40 cellular contexts compared by ENCODE assay signal in the genomic region with DNA sequence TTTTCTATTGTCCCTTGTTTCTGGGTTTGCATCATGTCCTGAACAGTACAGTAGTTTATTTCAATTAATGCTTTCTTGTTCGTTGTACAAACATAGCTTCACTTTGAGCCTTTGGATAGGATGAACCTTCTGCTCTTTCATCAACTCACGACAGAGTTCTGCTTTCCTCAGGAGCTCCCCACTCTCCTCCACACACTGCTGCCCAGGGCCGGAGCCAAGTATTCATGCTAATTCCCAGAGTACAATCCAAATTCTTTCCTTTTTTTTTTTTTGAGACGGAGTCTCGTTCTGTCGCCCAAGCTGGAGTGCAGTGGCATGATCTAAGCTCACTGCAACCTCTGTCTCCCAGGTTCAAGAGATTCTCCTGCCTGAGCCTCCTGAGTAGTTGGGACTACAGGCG.
"Had no signal": no experiment of that assay in that cellular context is flagged by ENCODE, and none has a peak within 500 bp of the region (broad histone marks: within the 10 kb centered on the region; RNA-seq: fewer than 3 reads in every experiment).

No MANE protein-coding gene starts in this region.

- H3K36me3 Mint-ChIP-seq: activated CD8-positive, alpha-beta memory T cell treated with anti-CD3 and anti-CD28 coated beads, Interleukin-2, amount 10 ng/mL, durations not matched to agents 7 days and 5 days; activated naive CD4-positive, alpha-beta T cell treated with anti-CD3 and anti-CD28 coated beads, Interleukin-2, amount 10 ng/mL, durations not matched to agents 7 days and 5 days; activated naive CD4-positive, alpha-beta T cell treated with anti-CD3 and anti-CD28 coated beads, Interleukin-2, amount 50 U/mL, for 24 hours; activated naive CD8-positive, alpha-beta T cell; activated naive CD8-positive, alpha-beta T cell treated with anti-CD3 and anti-CD28 coated beads, Interleukin-2, amount 10 ng/mL, durations not matched to agents 7 days and 5 days; brain; WTC11 had no signal

- H3K27me3 Mint-ChIP-seq: activated naive CD8-positive, alpha-beta T cell had no signal

- H3K9me3 ChIP-seq: ascending aorta had no signal

- H3K27ac Mint-ChIP-seq: activated CD4-positive, alpha-beta memory T cell treated with anti-CD3 and anti-CD28 coated beads, Interleukin-2, amount 10 ng/mL, durations not matched to agents 7 days and 5 days; activated CD4-positive, alpha-beta T cell treated with anti-CD3 and anti-CD28 coated beads for 36 hours; activated CD4-positive, alpha-beta T cell treated with anti-CD3 and anti-CD28 coated beads, Interleukin-2, amount 10 ng/mL, durations not matched to agents 7 days and 5 days; activated CD8-positive, alpha-beta memory T cell treated with anti-CD3 and anti-CD28 coated beads, Interleukin-2, amount 10 ng/mL, durations not matched to agents 7 days and 5 days; activated CD8-positive, alpha-beta T cell treated with anti-CD3 and anti-CD28 coated beads, Interleukin-2, amount 10 ng/mL, durations not matched to agents 7 days and 5 days; activated naive CD4-positive, alpha-beta T cell treated with anti-CD3 and anti-CD28 coated beads, Interleukin-2, amount 10 ng/mL, durations not matched to agents 7 days and 5 days; activated naive CD4-positive, alpha-beta T cell treated with anti-CD3 and anti-CD28 coated beads, Interleukin-2, amount 50 U/mL, for 24 hours; activated naive CD8-positive, alpha-beta T cell; activated naive CD8-positive, alpha-beta T cell treated with anti-CD3 and anti-CD28 coated beads, Interleukin-2, amount 10 ng/mL, durations not matched to agents 7 days and 5 days; activated naive CD8-positive, alpha-beta T cell treated with anti-CD3 and anti-CD28 coated beads, Interleukin-2, amount 50 U/mL, for 24 hours; activated T-cell treated with anti-CD3 and anti-CD28 coated beads, Interleukin-2, amount 50 U/mL, for 24 hours; activated T-helper 2 cell treated with anti-CD3 and anti-CD28 coated beads, Interferon-gamma antibody, Interleukin-2, Interleukin-4, amounts not matched to agents 10 μg/mL and 5 μg/mL and 100 μg/mL, durations not matched to agents 14 hours and 24 hours and 36 hours; T-helper 1 cell treated with Interleukin-12 subunit alpha and Interleukin-12 subunit beta and Interleukin-4 antibody, amounts not matched to agents 30 μg/mL and 1 μg/mL, for 36 hours; T-helper 2 cell treated with Interferon-gamma antibody and Interleukin-4, amounts not matched to agents 5 μg/mL and 100 μg/mL, for 36 hours; WTC11 had no signal

- H3K4me1 ChIP-seq: ascending aorta had no signal

- DNase-seq: activated CD4-positive, alpha-beta memory T cell treated with anti-CD3 and anti-CD28 coated beads, Interleukin-2, amount 10 ng/mL, durations not matched to agents 7 days and 5 days; activated CD4-positive, alpha-beta T cell treated with anti-CD3 and anti-CD28 coated beads for 1 hour; activated CD4-positive, alpha-beta T cell treated with anti-CD3 and anti-CD28 coated beads for 36 hours; activated CD4-positive, alpha-beta T cell treated with anti-CD3 and anti-CD28 coated beads for 48 hours; activated CD4-positive, alpha-beta T cell treated with anti-CD3 and anti-CD28 coated beads, Interleukin-2, amount 10 ng/mL, durations not matched to agents 7 days and 5 days; activated CD4-positive, alpha-beta T cell treated with anti-CD3 and anti-CD28 coated beads, Interleukin-2, amount 50 U/mL, for 48 hours; activated CD4-positive, CD25-positive, alpha-beta regulatory T cell; activated CD8-positive, alpha-beta memory T cell treated with anti-CD3 and anti-CD28 coated beads for 24 hours; activated CD8-positive, alpha-beta memory T cell treated with anti-CD3 and anti-CD28 coated beads, Interleukin-2, amount 10 ng/mL, durations not matched to agents 7 days and 5 days; activated CD8-positive, alpha-beta memory T cell treated with anti-CD3 and anti-CD28 coated beads, Interleukin-2, amount 50 U/mL, for 48 hours; activated CD8-positive, alpha-beta T cell treated with anti-CD3 and anti-CD28 coated beads, Interleukin-2, amount 10 ng/mL, durations not matched to agents 7 days and 5 days; activated effector memory CD4-positive, alpha-beta T cell treated with Interleukin-2 at 50 U/mL for 16 hours; activated gamma-delta T cell; activated naive CD4-positive, alpha-beta T cell treated with anti-CD3 and anti-CD28 coated beads, Interleukin-2, amount 10 ng/mL, durations not matched to agents 7 days and 5 days; activated naive CD4-positive, alpha-beta T cell treated with Interleukin-2 at 50 U/mL for 16 hours; activated naive CD8-positive, alpha-beta T cell treated with anti-CD3 and anti-CD28 coated beads, Interleukin-2, amount 10 ng/mL, durations not matched to agents 7 days and 5 days; activated naive CD8-positive, alpha-beta T cell treated with anti-CD3 and anti-CD28 coated beads, Interleukin-2, amount 50 U/mL, for 24 hours; activated T-cell treated with anti-CD3 and anti-CD28 coated beads, Interleukin-2, amount 50 U/mL, for 24 hours; activated T-cell treated with anti-CD3 and anti-CD28 coated beads, Interleukin-2, amount 50 U/mL, for 48 hours; amygdala; anterior cingulate cortex; caudate nucleus; cerebellar nuclear complex; T-helper 1 cell; T-helper 2 cell; T-helper 9 cell; WERI-Rb-1 had no signal

- H3K4me1 Mint-ChIP-seq: activated CD4-positive, alpha-beta memory T cell treated with anti-CD3 and anti-CD28 coated beads, Interleukin-2, amount 10 ng/mL, durations not matched to agents 7 days and 5 days; activated CD4-positive, alpha-beta T cell treated with anti-CD3 and anti-CD28 coated beads for 36 hours; activated CD8-positive, alpha-beta memory T cell treated with anti-CD3 and anti-CD28 coated beads, Interleukin-2, amount 10 ng/mL, durations not matched to agents 7 days and 5 days; activated naive CD4-positive, alpha-beta T cell treated with anti-CD3 and anti-CD28 coated beads, Interleukin-2, amount 10 ng/mL, durations not matched to agents 7 days and 5 days; activated naive CD4-positive, alpha-beta T cell treated with anti-CD3 and anti-CD28 coated beads, Interleukin-2, amount 50 U/mL, for 24 hours; activated naive CD8-positive, alpha-beta T cell treated with anti-CD3 and anti-CD28 coated beads, Interleukin-2, amount 50 U/mL, for 24 hours; brain; central memory CD8-positive, alpha-beta T cell; WTC11 had no signal

- FAIRE-seq: bronchial epithelial cell, TTC549 had no signal

- H3K27ac ChIP-seq: ascending aorta, cardiac muscle cell, WERI-Rb-1 had no signal

- H3K4me3 ChIP-seq: ascending aorta, cardiac muscle cell had no signal

- H3K9me3 Mint-ChIP-seq: activated CD4-positive, alpha-beta memory T cell treated with anti-CD3 and anti-CD28 coated beads, Interleukin-2, amount 10 ng/mL, durations not matched to agents 7 days and 5 days; activated CD4-positive, alpha-beta T cell treated with anti-CD3 and anti-CD28 coated beads, Interleukin-2, amount 10 ng/mL, durations not matched to agents 7 days and 5 days; activated naive CD4-positive, alpha-beta T cell treated with anti-CD3 and anti-CD28 coated beads, Interleukin-2, amount 10 ng/mL, durations not matched to agents 7 days and 5 days; activated naive CD4-positive, alpha-beta T cell treated with anti-CD3 and anti-CD28 coated beads, Interleukin-2, amount 50 U/mL, for 24 hours; activated naive CD8-positive, alpha-beta T cell treated with anti-CD3 and anti-CD28 coated beads, Interleukin-2, amount 10 ng/mL, durations not matched to agents 7 days and 5 days; activated naive CD8-positive, alpha-beta T cell treated with anti-CD3 and anti-CD28 coated beads, Interleukin-2, amount 50 U/mL, for 24 hours; activated T-cell treated with anti-CD3 and anti-CD28 coated beads, Interleukin-2, amount 50 U/mL, for 24 hours; activated T-helper 2 cell treated with anti-CD3 and anti-CD28 coated beads, Interferon-gamma antibody, Interleukin-2, Interleukin-4, amounts not matched to agents 10 μg/mL and 5 μg/mL and 100 μg/mL, durations not matched to agents 14 hours and 24 hours and 36 hours; central memory CD8-positive, alpha-beta T cell; T-helper 1 cell treated with Interleukin-12 subunit alpha and Interleukin-12 subunit beta and Interleukin-4 antibody, amounts not matched to agents 30 μg/mL and 1 μg/mL, for 36 hours; T-helper 2 cell treated with Interferon-gamma antibody and Interleukin-4, amounts not matched to agents 5 μg/mL and 100 μg/mL, for 36 hours; WTC11 had no signal

- H3K4me3 Mint-ChIP-seq: activated CD4-positive, alpha-beta memory T cell treated with anti-CD3 and anti-CD28 coated beads, Interleukin-2, amount 10 ng/mL, durations not matched to agents 7 days and 5 days; activated CD4-positive, alpha-beta T cell treated with anti-CD3 and anti-CD28 coated beads for 36 hours; activated CD4-positive, alpha-beta T cell treated with anti-CD3 and anti-CD28 coated beads, Interleukin-2, amount 10 ng/mL, durations not matched to agents 7 days and 5 days; activated CD8-positive, alpha-beta memory T cell treated with anti-CD3 and anti-CD28 coated beads, Interleukin-2, amount 10 ng/mL, durations not matched to agents 7 days and 5 days; activated CD8-positive, alpha-beta T cell treated with anti-CD3 and anti-CD28 coated beads, Interleukin-2, amount 10 ng/mL, durations not matched to agents 7 days and 5 days; activated naive CD4-positive, alpha-beta T cell treated with anti-CD3 and anti-CD28 coated beads, Interleukin-2, amount 10 ng/mL, durations not matched to agents 7 days and 5 days; activated naive CD4-positive, alpha-beta T cell treated with anti-CD3 and anti-CD28 coated beads, Interleukin-2, amount 50 U/mL, for 24 hours; activated naive CD8-positive, alpha-beta T cell; activated naive CD8-positive, alpha-beta T cell treated with anti-CD3 and anti-CD28 coated beads, Interleukin-2, amount 10 ng/mL, durations not matched to agents 7 days and 5 days; activated naive CD8-positive, alpha-beta T cell treated with anti-CD3 and anti-CD28 coated beads, Interleukin-2, amount 50 U/mL, for 24 hours; activated T-cell treated with anti-CD3 and anti-CD28 coated beads, Interleukin-2, amount 50 U/mL, for 24 hours; brain; central memory CD8-positive, alpha-beta T cell; T-helper 1 cell treated with Interleukin-12 subunit alpha and Interleukin-12 subunit beta and Interleukin-4 antibody, amounts not matched to agents 30 μg/mL and 1 μg/mL, for 36 hours; T-helper 2 cell treated with Interferon-gamma antibody and Interleukin-4, amounts not matched to agents 5 μg/mL and 100 μg/mL, for 36 hours; WTC11 had no signal

- H3K27me3 ChIP-seq: ascending aorta, cardiac muscle cell had no signal

- ATAC-seq: activated CD4-positive, alpha-beta T cell treated with anti-CD3 and anti-CD28 coated beads for 36 hours; activated CD4-positive, CD25-positive, alpha-beta regulatory T cell treated with anti-CD3 and anti-CD28 coated beads, Interleukin-2, amount 50 U/mL, for 24 hours; activated CD8-positive, alpha-beta memory T cell treated with anti-CD3 and anti-CD28 coated beads, Interleukin-2, amount 10 ng/mL, durations not matched to agents 7 days and 5 days; activated CD8-positive, alpha-beta T cell treated with anti-CD3 and anti-CD28 coated beads, Interleukin-2, amount 10 ng/mL, durations not matched to agents 7 days and 5 days; activated naive CD8-positive, alpha-beta T cell treated with anti-CD3 and anti-CD28 coated beads, Interleukin-2, amount 50 U/mL, for 24 hours; WTC11 had no signal

- H3K36me3 ChIP-seq: ascending aorta, cardiac muscle cell, WERI-Rb-1 had no signal
